In genomic region chr9:128412120-128412790, GRCh38 we compare ENCODE assay signal across 8 cellular contexts. TPM values are rescaled to one million over a fixed set of nuclear protein-coding genes. Genes with fewer than 3 reads are reported as not detected.
DNase-seq lines count a peak whose midpoint lies in the region; ATAC-seq and TF ChIP-seq lines count a peak whose summit lies in the region.

No MANE protein-coding gene starts in this region.

- H3F3A ChIP-seq in GM23248 (ENCODE audit: insufficient read depth): no peaks in the 10 kb centered on the region

- H3K36me3 ChIP-seq in GM23248 (ENCODE audit: low read depth): no peaks in the 10 kb centered on the region
- no peaks in the 10 kb centered on the region for H3K36me3 ChIP-seq in parathyroid adenoma (ENCODE audit: control insufficient read depth, insufficient read depth, low read length)

- H3K79me2 ChIP-seq in GM23248 (ENCODE audit: insufficient read depth) (no peaks in the 10 kb centered on the region), parathyroid adenoma (no peaks in the 10 kb centered on the region)

- H4K20me1 ChIP-seq in GM23248 (ENCODE audit: insufficient read depth): no peaks in the 10 kb centered on the region

- H2AFZ ChIP-seq in GM23248 (no peak overlapping the region), parathyroid adenoma (no peak overlapping the region)

- H3K9me3 ChIP-seq in GM23248 (ENCODE audit: low read depth): no peaks in the 10 kb centered on the region
- H3K9me3 ChIP-seq in parathyroid adenoma (ENCODE audit: control insufficient read depth, low read length): no peaks in the 10 kb centered on the region

- no peak for ATAC-seq in HG02973 (IDR thresholded peaks at IDR 0.05; ENCODE audit: unreplicated experiment)

- no peaks in the 10 kb centered on the region for H3K9me2 ChIP-seq in GM23248 (ENCODE audit: insufficient read depth)

- H3K4me3 ChIP-seq in AG09309 (ENCODE audit: control insufficient read depth, low read depth, low read length): no peak overlapping the region
- H3K4me3 ChIP-seq in GM23248: no peak overlapping the region
- no peak overlapping the region for H3K4me3 ChIP-seq in foreskin fibroblast (ENCODE audit: low read depth in 1 of 2, low read length in 2 of 2)
- no peak overlapping the region for H3K4me3 ChIP-seq in parathyroid adenoma (ENCODE audit: low read depth, low read length)

- peaks cover 21% of the 10 kb centered on the region for H3K27me3 ChIP-seq in GM23248 (replicated peaks; ENCODE audit: insufficient read depth)
- H3K27me3 ChIP-seq in parathyroid adenoma (ENCODE audit: control insufficient read depth, insufficient read depth, low read length): no peaks in the 10 kb centered on the region

- TF ChIP-seq CTCF in AG09309 (IDR thresholded peaks at IDR 0.05; ENCODE audit: control insufficient read depth, insufficient read depth, low read depth, low read length, missing control alignments) (peak; percentile 79), foreskin fibroblast (IDR thresholded peaks at IDR 0.05; ENCODE audit: low read depth, low read length) (peak; percentile 61), parathyroid adenoma (IDR thresholded peaks at IDR 0.05) (peak; percentile 25)

- in situ Hi-C loops in GM23248 (cut with MboI): no loop called here

- H3K27ac ChIP-seq in GM23248 (no peak overlapping the region), parathyroid adenoma (no peak overlapping the region)

- H3K4me2 ChIP-seq in GM23248 (ENCODE audit: unreplicated experiment) (no peak overlapping the region), parathyroid adenoma (ENCODE audit: low read length) (no peak overlapping the region)

- no peak overlapping the region for H3K9ac ChIP-seq in GM23248
- no peak overlapping the region for H3K9ac ChIP-seq in parathyroid adenoma

- no peak for DNase-seq in AG09309 (ENCODE audit: low read depth)
- DNase-seq in GM23248: peak; percentile 49
- peak; percentile 13 to 32 for DNase-seq in NOMO-1 (lab: John Stamatoyannopoulos, UW; ENCODE audit: unreplicated experiment in 2 of 2)
- peak; percentile 11 for DNase-seq in activated T-helper 1 cell treated with Interleukin-2 at 50 U/mL for 16 hours (ENCODE audit: low read depth)
- DNase-seq in foreskin fibroblast: peak in 1 of 2 donors; percentile 64
- DNase-seq in T1000 (lab: John Stamatoyannopoulos, UW): no peak

- peaks cover 2% of the 10 kb centered on the region; the same call in 1 of the 2 replicates for H3K4me1 ChIP-seq in GM23248 (ENCODE audit: insufficient read depth)
- peaks cover 3% of the 10 kb centered on the region for H3K4me1 ChIP-seq in parathyroid adenoma

- 13% methylated on average over 10 to 13 of the region's 13 CpGs for WGBS in GM23248 (ENCODE audit: low coverage in 1 of 2, low lambda C conversion rate in 2 of 2, missing lambda C conversion rate in 2 of 2), 2 experiments

RNA-seq across cellular contexts. Expression of gene CERCAM, which starts 8.4 kb away (rescaled TPM):
- 474 and 525 TPM in 2 replicates for total RNA-seq in GM23248 (2014; rRNA removed; shearing (Covaris generic))
- polyA plus RNA-seq in GM23248 (2016; fragmentation: Nextera tagmentation; extraction: Ambion mirVana): 596 and 633 TPM in 2 replicates

RNA-seq across cellular contexts. Expression of gene URM1, which starts 41.1 kb away (rescaled TPM):
- 39.2 and 59.2 TPM in 2 replicates for total RNA-seq in GM23248 (2014; rRNA removed; shearing (Covaris generic))
- 60.9 and 64.4 TPM in 2 replicates for polyA plus RNA-seq in GM23248 (2016; fragmentation: Nextera tagmentation; extraction: Ambion mirVana)

RNA-seq across cellular contexts. Expression of gene ODF2, which starts 43.6 kb away (rescaled TPM):
- 29.5 and 37.9 TPM in 2 replicates for total RNA-seq in GM23248 (2014; rRNA removed; shearing (Covaris generic))
- 32.1 and 34.8 TPM in 2 replicates for polyA plus RNA-seq in GM23248 (2016; fragmentation: Nextera tagmentation; extraction: Ambion mirVana)

Comparison
In these comparisons a context has a peak if more than half of its experiments do, and no peak if none do; other contexts are left out.
1. DNase-seq: peak in GM23248 (single experiment), NOMO-1 (2 of 2) and activated T-helper 1 cell treated with Interleukin-2 at 50 U/mL for 16 hours (single experiment); none in AG09309 (single experiment) and T1000 (single experiment).
2. CTCF ChIP-seq: peak in every context shown above with its lines; median percentile 79 in AG09309; 61 in foreskin fibroblast; 25 in parathyroid adenoma.